11 cellular contexts compared by ENCODE assay signal in genomic region chr6:122717350-122717749, GRCh38.
DNase-seq lines count a peak whose midpoint lies in the region; ATAC-seq, FAIRE-seq and TF ChIP-seq lines count a peak whose summit lies in the region.
"Had no signal": no experiment of that assay in that cellular context is flagged by ENCODE, and none has a peak within 500 bp of the region (broad histone marks: within the 10 kb centered on the region; RNA-seq: fewer than 3 reads in every experiment).

No MANE protein-coding gene starts in this region.

- H3K4me1 ChIP-seq in A673 (ENCODE audit: insufficient read depth, low read length, poor library complexity, severe bottlenecking) = peaks cover 10% of the 10 kb centered on the region
- H3K4me1 ChIP-seq in NT2/D1 (ENCODE audit: insufficient read depth, insufficient read length) = no peaks in the 10 kb centered on the region
- H3K4me1 ChIP-seq in foreskin keratinocyte = peaks cover 4% of the 10 kb centered on the region
- H3K4me1 ChIP-seq: pancreas had no signal

- H3K4me3 Mint-ChIP-seq in endothelial cell (ENCODE audit: unreplicated experiment) = no peak overlapping the region

- ATAC-seq in foreskin keratinocyte = peak; percentile 25

- no peaks in the 10 kb centered on the region for H3K36me3 ChIP-seq in A673 (ENCODE audit: insufficient read depth, low read length, poor library complexity, severe bottlenecking)
- no peaks in the 10 kb centered on the region for H3K36me3 ChIP-seq in NT2/D1 (ENCODE audit: insufficient read depth, insufficient read length, low read length)
- no peaks in the 10 kb centered on the region for H3K36me3 ChIP-seq in H7 (replicated peaks; ENCODE audit: control insufficient read depth, insufficient read depth, low read length)
- H3K36me3 ChIP-seq: pancreas had no signal

- H3K27me3 Mint-ChIP-seq in endothelial cell (ENCODE audit: unreplicated experiment) = peaks cover 1% of the 10 kb centered on the region

- POLR2A ChIA-PET in A673 (lab: Charles Lee; ENCODE audit: low non-redundant PET) = no interaction called here

- H3K9ac ChIP-seq in NT2/D1 (ENCODE audit: insufficient read length, low read depth) = no peak overlapping the region

- TF ChIP-seq CTCF in A673 (conservative IDR thresholded peaks at IDR 0.05; ENCODE audit: low read depth, low read length) (no peak), foreskin keratinocyte (conservative IDR thresholded peaks at IDR 0.05) (no peak), endothelial cell (IDR thresholded peaks at IDR 0.05; ENCODE audit: unreplicated experiment) (no peak)

- H3K4me3 ChIP-seq in A673 (ENCODE audit: low read depth, low read length, poor library complexity, severe bottlenecking) = no peak overlapping the region
- H3K4me3 ChIP-seq in NT2/D1 (ENCODE audit: insufficient read length, low read depth) = no peak overlapping the region
- no peak overlapping the region for H3K4me3 ChIP-seq in H7 (ENCODE audit: insufficient read depth, low read depth, low read length)
- H3K4me3 ChIP-seq: pancreas had no signal

- DNase-seq in A673 (ENCODE audit: low spot score) (peak; percentile 64), HT1080 (ENCODE audit: low read depth) (peak; percentile 28), NT2/D1 (ENCODE audit: low read depth, low spot score) (peak; percentile 22), foreskin keratinocyte (no peak), H7 (no peak), endothelial cell (ENCODE audit: low spot score) (no peak), NCI-H2171 treated with DMSO at 0.1 percent for 48 hours (lab: John Stamatoyannopoulos, UW) (no peak), GM12891 (ENCODE audit: insufficient read length, low spot score) (no peak)
- DNase-seq: activated gamma-delta T cell, pancreas had no signal

- CTCF ChIA-PET in A673 (lab: Charles Lee) = no interaction called here

- BruUV-seq in A673 (replicated peaks; lab: Mats Ljungman, UMichigan) = no TSS peak

- intact Hi-C loops in A673 (cut with micrococcal nuclease; ENCODE audit: unreplicated experiment) = no loop called here

- H3K4me1 Mint-ChIP-seq in endothelial cell (ENCODE audit: unreplicated experiment) = peaks cover 5% of the 10 kb centered on the region

- H3K27ac ChIP-seq in A673 (ENCODE audit: low read depth, low read length, poor library complexity, severe bottlenecking) (no peak overlapping the region), foreskin keratinocyte (no peak overlapping the region)
- H3K27ac ChIP-seq: pancreas had no signal

- H3K9me3 Mint-ChIP-seq in endothelial cell (ENCODE audit: unreplicated experiment) = no peaks in the 10 kb centered on the region

- H3K36me3 Mint-ChIP-seq in endothelial cell (ENCODE audit: low read depth, unreplicated experiment) = no peaks in the 10 kb centered on the region

- H3K27ac Mint-ChIP-seq in endothelial cell (ENCODE audit: unreplicated experiment) = no peak overlapping the region

- TF ChIP-seq POLR2A in GM12891 (IDR thresholded peaks at IDR 0.05; ENCODE audit: low read depth, low read length) = no peak

- FAIRE-seq in GM12891 (lab: Jason Lieb, UNC) = no peak
- FAIRE-seq: pancreas, TTC549 had no signal

- no peaks in the 10 kb centered on the region for H3K9me3 ChIP-seq in A673 (ENCODE audit: low read depth, low read length, poor library complexity, severe bottlenecking)
- no peaks in the 10 kb centered on the region for H3K9me3 ChIP-seq in NT2/D1 (ENCODE audit: insufficient read depth, low read length)
- H3K9me3 ChIP-seq: pancreas had no signal

- H3K27me3 ChIP-seq in A673 (replicated peaks; ENCODE audit: insufficient read depth, low read depth, low read length, poor library complexity) (no peaks in the 10 kb centered on the region), NT2/D1 (ENCODE audit: insufficient read depth, insufficient read length) (no peaks in the 10 kb centered on the region), foreskin keratinocyte (no peaks in the 10 kb centered on the region), H7 (ENCODE audit: control insufficient read depth, insufficient read depth, low read length) (no peaks in the 10 kb centered on the region)
- H3K27me3 ChIP-seq: pancreas had no signal

TF ChIP-seq in GM12891, 5 proteins besides CTCF, POLR2A, EP300 and RAD21:
- no peak for TF ChIP-seq POLR2AphosphoS5 (IDR thresholded peaks at IDR 0.05; ENCODE audit: low read depth, low read length)
- TF ChIP-seq SPI1 (IDR thresholded peaks at IDR 0.05; ENCODE audit: low read depth, low read length) = no peak
- no peak for TF ChIP-seq PAX5 (IDR thresholded peaks at IDR 0.05; ENCODE audit: insufficient read depth, low read length, severe bottlenecking)
- no peak for TF ChIP-seq POU2F2 (IDR thresholded peaks at IDR 0.05; ENCODE audit: low read depth, low read length)
- no peak for TF ChIP-seq TAF1 (IDR thresholded peaks at IDR 0.05; ENCODE audit: low read depth, low read length)

Comparison
In these comparisons a context has a peak if more than half of its experiments do, and no peak if none do; other contexts are left out.
1. DNase-seq: peak in A673 (single experiment), HT1080 (single experiment) and NT2/D1 (single experiment); none in foreskin keratinocyte (0 of 2), H7 (single experiment), endothelial cell (single experiment), NCI-H2171 treated with DMSO at 0.1 percent for 48 hours (single experiment) and GM12891 (single experiment).